Comparison of ENCODE assay signal across 8 cellular contexts in the genomic region with DNA sequence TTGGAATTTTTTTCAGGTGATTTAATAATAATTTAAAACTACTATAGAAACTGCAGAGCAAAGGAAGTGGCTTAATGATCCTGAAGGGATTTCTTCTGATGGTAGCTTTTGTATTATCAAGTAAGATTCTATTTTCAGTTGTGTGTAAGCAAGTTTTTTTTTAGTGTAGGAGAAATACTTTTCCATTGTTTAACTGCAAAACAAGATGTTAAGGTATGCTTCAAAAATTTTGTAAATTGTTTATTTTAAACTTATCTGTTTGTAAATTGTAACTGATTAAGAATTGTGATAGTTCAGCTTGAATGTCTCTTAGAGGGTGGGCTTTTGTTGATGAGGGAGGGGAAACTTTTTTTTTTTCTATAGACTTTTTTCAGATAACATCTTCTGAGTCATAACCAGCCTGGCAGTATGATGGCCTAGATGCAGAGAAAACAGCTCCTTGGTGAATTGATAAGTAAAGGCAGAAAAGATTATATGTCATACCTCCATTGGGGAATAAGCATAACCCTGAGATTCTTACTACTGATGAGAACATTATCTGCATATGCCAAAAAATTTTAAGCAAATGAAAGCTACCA. TPM values are rescaled to one million over a fixed set of nuclear protein-coding genes. Genes with fewer than 3 reads are reported as not detected.
DNase-seq lines count a peak whose midpoint lies in the region; ATAC-seq and TF ChIP-seq lines count a peak whose summit lies in the region.

No MANE protein-coding gene starts in this region.

- H3K4me3 ChIP-seq in AG10803 (ENCODE audit: low read length) (peak overlapping the region; percentile 96), Karpas-422 (ENCODE audit: low read length) (peak overlapping the region; percentile 83), mucosa of rectum (ENCODE audit: low read length in 2 of 2) (peak overlapping the region; percentile 97 to 100)

- peaks cover 64% of the 10 kb centered on the region for H4K20me1 ChIP-seq in Karpas-422 (ENCODE audit: insufficient read depth, low read depth, low read length)

- H3K79me2 ChIP-seq in Karpas-422 (ENCODE audit: low read length), result peaks cover 47% of the 10 kb centered on the region

- H3K4me1 ChIP-seq in Karpas-422 (ENCODE audit: low read length) (peaks cover 80% of the 10 kb centered on the region), mucosa of rectum (ENCODE audit: control insufficient read depth in 2 of 2, insufficient read depth in 2 of 2, low read length in 2 of 2) (peaks cover 28 to 33% of the 10 kb centered on the region in 2 donors)

- no peak for TF ChIP-seq CTCF in AG10803 (conservative IDR thresholded peaks at IDR 0.05; ENCODE audit: low read length)

- no peak overlapping the region for H2AFZ ChIP-seq in Karpas-422 (ENCODE audit: low read length)

- ATAC-seq in GM19023 (IDR thresholded peaks at IDR 0.05; ENCODE audit: unreplicated experiment), result no peak

- no peaks in the 10 kb centered on the region for H3K9me3 ChIP-seq in Karpas-422 (ENCODE audit: low read length)
- peaks cover 0 to 2% of the 10 kb centered on the region in 2 donors for H3K9me3 ChIP-seq in mucosa of rectum (ENCODE audit: control insufficient read depth in 2 of 2, low read length in 2 of 2)

- peak; percentile 59 for DNase-seq in AG10803 (ENCODE audit: low read depth)
- peak; percentile 54 for DNase-seq in Karpas-422
- no peak for DNase-seq in stimulated activated CD4-positive, alpha-beta T cell treated with anti-CD3 and anti-CD28 coated beads, Interleukin-2, amount 100 ng/mL, for 24 hours
- DNase-seq in hepatic stellate cell (ENCODE audit: low spot score), result no peak
- DNase-seq in activated CD4-positive, alpha-beta T cell treated with anti-CD3 and anti-CD28 coated beads, Interleukin-2, amount 50 U/mL, for 4 hours, result no peak

- H3K36me3 ChIP-seq in Karpas-422 (ENCODE audit: insufficient read depth, low read length), result peaks cover 66% of the 10 kb centered on the region
- H3K36me3 ChIP-seq in mucosa of rectum (ENCODE audit: control insufficient read depth in 2 of 2, insufficient read depth in 2 of 2, low read length in 2 of 2), result peaks cover 62 to 65% of the 10 kb centered on the region in 2 donors

- H3K27me3 ChIP-seq in Karpas-422 (ENCODE audit: low read length) (no peaks in the 10 kb centered on the region), mucosa of rectum (ENCODE audit: control insufficient read depth in 2 of 2, insufficient read depth in 2 of 2, low read length in 2 of 2) (no peaks in the 10 kb centered on the region)

- H3K27ac ChIP-seq in Karpas-422 (ENCODE audit: low read length) (peak overlapping the region; percentile 99), cingulate gyrus (ENCODE audit: low read depth, low read length) (peak overlapping the region; percentile 100), mucosa of rectum (ENCODE audit: low read depth in 2 of 2, low read length in 2 of 2) (peak overlapping the region; percentile 100)

- no peaks in the 10 kb centered on the region for H3K9me2 ChIP-seq in Karpas-422 (replicated peaks; ENCODE audit: insufficient read depth, low read length)

- peak overlapping the region; percentile 99 for H3K4me2 ChIP-seq in Karpas-422 (ENCODE audit: low read depth, low read length, poor library complexity, severe bottlenecking)

- H3K9ac ChIP-seq in Karpas-422 (ENCODE audit: low read length), result peak overlapping the region; percentile 89
- H3K9ac ChIP-seq in mucosa of rectum (ENCODE audit: low read depth in 1 of 2, low read length in 2 of 2), result peak overlapping the region; percentile 98 to 100

RNA-seq across cellular contexts. Expression of a gene that starts 3.5 kb away (rescaled TPM):
- 3,783 and 4,167 TPM in 2 replicates for total RNA-seq in Karpas-422 (2014; rRNA removed; shearing (Covaris generic); ENCODE audit: low replicate concordance)

RNA-seq across cellular contexts. Expression of a gene that starts 22.5 kb away (rescaled TPM):
- total RNA-seq in Karpas-422 (2014; rRNA removed; shearing (Covaris generic); ENCODE audit: low replicate concordance), result 39.1 and 79.0 TPM in 2 replicates

RNA-seq across cellular contexts. Expression of a gene that starts 55.8 kb away (rescaled TPM):
- 1.3 and 6.8 TPM in 2 replicates for total RNA-seq in Karpas-422 (2014; rRNA removed; shearing (Covaris generic); ENCODE audit: low replicate concordance)

Comparison
In these comparisons a context has a peak if more than half of its experiments do, and no peak if none do; other contexts are left out.
1. DNase-seq: peak in AG10803 (single experiment) and Karpas-422 (single experiment); none in stimulated activated CD4-positive, alpha-beta T cell treated with anti-CD3 and anti-CD28 coated beads, Interleukin-2, amount 100 ng/mL, for 24 hours (0 of 2), hepatic stellate cell (single experiment) and activated CD4-positive, alpha-beta T cell treated with anti-CD3 and anti-CD28 coated beads, Interleukin-2, amount 50 U/mL, for 4 hours (0 of 2).
2. Peak in every context shown above with its lines, with median percentiles within 50 percentile points of each other: H3K4me3 ChIP-seq and H3K27ac ChIP-seq.